1 cellular context compared by ENCODE assay signal in genomic region chr6:13120483-13121482, GRCh38.
TF ChIP-seq lines count a peak whose summit lies in the region.

No MANE protein-coding gene starts in this region.

TF ChIP-seq in SK-N-SH treated with all-trans-retinoic acid at 6 μM for 48 hours, 23 proteins besides CTCF, POLR2A, EP300 and RAD21 (continued from another document):
- TF ChIP-seq POU6F1 (CRISPR knock-in tag; IDR thresholded peaks at IDR 0.05; ENCODE audit: borderline replicate concordance, low read depth), result no peak
